In the genomic region with DNA sequence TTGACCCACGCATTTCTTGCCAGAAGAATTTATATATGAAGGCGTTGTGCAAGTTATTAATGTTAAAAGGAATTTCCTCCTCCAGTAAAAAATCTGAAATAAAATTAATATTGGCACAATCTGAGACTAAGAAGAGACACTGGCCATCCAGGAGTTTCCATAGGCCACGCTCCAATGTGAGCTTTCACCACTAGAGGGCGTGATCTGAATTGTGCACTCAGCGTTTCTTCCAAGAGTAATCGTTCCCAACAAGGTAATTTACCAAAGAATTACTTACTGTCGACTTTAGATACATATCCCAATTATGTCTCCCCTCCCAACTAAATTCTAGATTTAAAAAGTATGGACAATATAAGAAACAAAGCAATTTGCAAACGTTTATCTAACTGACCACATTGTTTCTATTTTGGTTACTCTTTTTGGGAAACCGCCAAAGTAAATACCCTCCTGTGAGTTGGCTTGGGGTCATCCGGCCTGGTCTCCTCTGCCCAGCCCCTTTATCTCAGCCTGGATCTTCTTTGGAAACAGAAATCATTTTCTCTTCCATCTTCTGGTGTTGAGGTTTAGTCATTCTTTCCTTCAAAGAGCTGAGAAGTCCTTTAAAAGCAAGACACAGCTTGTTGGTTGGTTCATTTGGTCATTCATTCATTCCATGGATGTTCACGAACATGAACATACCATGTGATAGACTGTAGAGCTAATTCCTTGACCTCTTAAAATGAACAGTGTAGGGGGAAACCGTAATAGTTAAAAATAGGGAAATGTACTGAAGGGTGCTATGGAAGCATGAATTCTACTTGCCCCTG, we compare ENCODE assay signal across 1 cellular context.
TF ChIP-seq lines count a peak whose summit lies in the region.

No MANE protein-coding gene starts in this region.

TF ChIP-seq in K562, 482 proteins besides CTCF, POLR2A, EP300 and RAD21 (continues in another document):
- TF ChIP-seq, protein P1, sequence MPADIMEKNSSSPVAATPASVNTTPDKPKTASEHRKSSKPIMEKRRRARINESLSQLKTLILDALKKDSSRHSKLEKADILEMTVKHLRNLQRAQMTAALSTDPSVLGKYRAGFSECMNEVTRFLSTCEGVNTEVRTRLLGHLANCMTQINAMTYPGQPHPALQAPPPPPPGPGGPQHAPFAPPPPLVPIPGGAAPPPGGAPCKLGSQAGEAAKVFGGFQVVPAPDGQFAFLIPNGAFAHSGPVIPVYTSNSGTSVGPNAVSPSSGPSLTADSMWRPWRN (IDR thresholded peaks at IDR 0.05; ENCODE audit: low read depth), result peak; percentile 71; the same call in 1 of the 2 replicates
- TF ChIP-seq MYNN (IDR thresholded peaks at IDR 0.05) (no peak), MYNN (CRISPR knock-in tag; IDR thresholded peaks at IDR 0.05) (no peak), HMGN3 (IDR thresholded peaks at IDR 0.05; ENCODE audit: borderline replicate concordance, extremely low read depth, insufficient read length, low read depth, low read length) (no peak), HDAC1 (IDR thresholded peaks at IDR 0.05) (0 out of 4 replicates have a peak, but pooled peaks of 1 of the 2 experiments have one; percentile 30), CBX3 (IDR thresholded peaks at IDR 0.05; ENCODE audit: borderline replicate concordance in 1 of 2, low read length in 2 of 2) (0 out of 3 replicates have a peak, but pooled peaks of 1 of the 2 experiments have one; percentile 18), MBD2 (IDR thresholded peaks at IDR 0.05; ENCODE audit: borderline replicate concordance, low read depth) (no peak), IRF2 (CRISPR knock-in tag; IDR thresholded peaks at IDR 0.05) (no peak), RCOR1 (IDR thresholded peaks at IDR 0.05; ENCODE audit: borderline replicate concordance in 1 of 2, low read depth in 2 of 2, low read length in 2 of 2) (no peak; a peak in 1 of 4 replicates), SRSF7 (optimal IDR thresholded peaks at IDR 0.05; ENCODE audit: low read depth, low read length) (no peak), MCM5 (IDR thresholded peaks at IDR 0.05; ENCODE audit: low read depth) (no peak), BACH1 (tag; IDR thresholded peaks at IDR 0.05) (0 out of 2 replicates have a peak, but pooled peaks have one; percentile 22), NRF1 (conservative IDR thresholded peaks at IDR 0.05 in 1 of 2, IDR thresholded peaks at IDR 0.05 in 1 of 2) (no peak), CTBP1 (IDR thresholded peaks at IDR 0.05; ENCODE audit: borderline replicate concordance) (0 out of 2 replicates have a peak, but pooled peaks have one; percentile 12), WHSC1 (IDR thresholded peaks at IDR 0.05; ENCODE audit: low read length) (no peak), NFATC3 (IDR thresholded peaks at IDR 0.05) (no peak; the same call in 1 of the 2 replicates), CCNT2 (IDR thresholded peaks at IDR 0.05; ENCODE audit: borderline replicate concordance, extremely low read depth, insufficient read length, low read depth, low read length) (peak; percentile 41), KDM1A (IDR thresholded peaks at IDR 0.05) (peak; percentile 53 to 79; a peak in 2 of 4 replicates), NFE2L1 (tag; IDR thresholded peaks at IDR 0.05; ENCODE audit: borderline replicate concordance, low read depth) (no peak), NR3C1 (CRISPR knock-in tag; IDR thresholded peaks at IDR 0.05) (no peak), DPF2 (IDR thresholded peaks at IDR 0.05) (peak; percentile 86), CBFB (CRISPR knock-in tag; IDR thresholded peaks at IDR 0.05) (no peak), TRIM24 (IDR thresholded peaks at IDR 0.05) (peak in 1 of 2 experiments; percentile 45; a peak in 2 of 4 replicates), NCOR1 (IDR thresholded peaks at IDR 0.05) (peak; percentile 75), YBX1 (IDR thresholded peaks at IDR 0.05) (no peak), ETV1 (tag; conservative IDR thresholded peaks at IDR 0.05; ENCODE audit: low read depth) (peak; percentile 53; the same call in 1 of the 2 replicates), ZNF766 (CRISPR knock-in tag; conservative IDR thresholded peaks at IDR 0.05) (no peak), NFE2 (IDR thresholded peaks at IDR 0.05; ENCODE audit: low read depth) (no peak), CBX1 (IDR thresholded peaks at IDR 0.05; ENCODE audit: low read depth) (no peak), SOX6 (IDR thresholded peaks at IDR 0.05) (peak; percentile 92)
- TF ChIP-seq, protein P2, sequence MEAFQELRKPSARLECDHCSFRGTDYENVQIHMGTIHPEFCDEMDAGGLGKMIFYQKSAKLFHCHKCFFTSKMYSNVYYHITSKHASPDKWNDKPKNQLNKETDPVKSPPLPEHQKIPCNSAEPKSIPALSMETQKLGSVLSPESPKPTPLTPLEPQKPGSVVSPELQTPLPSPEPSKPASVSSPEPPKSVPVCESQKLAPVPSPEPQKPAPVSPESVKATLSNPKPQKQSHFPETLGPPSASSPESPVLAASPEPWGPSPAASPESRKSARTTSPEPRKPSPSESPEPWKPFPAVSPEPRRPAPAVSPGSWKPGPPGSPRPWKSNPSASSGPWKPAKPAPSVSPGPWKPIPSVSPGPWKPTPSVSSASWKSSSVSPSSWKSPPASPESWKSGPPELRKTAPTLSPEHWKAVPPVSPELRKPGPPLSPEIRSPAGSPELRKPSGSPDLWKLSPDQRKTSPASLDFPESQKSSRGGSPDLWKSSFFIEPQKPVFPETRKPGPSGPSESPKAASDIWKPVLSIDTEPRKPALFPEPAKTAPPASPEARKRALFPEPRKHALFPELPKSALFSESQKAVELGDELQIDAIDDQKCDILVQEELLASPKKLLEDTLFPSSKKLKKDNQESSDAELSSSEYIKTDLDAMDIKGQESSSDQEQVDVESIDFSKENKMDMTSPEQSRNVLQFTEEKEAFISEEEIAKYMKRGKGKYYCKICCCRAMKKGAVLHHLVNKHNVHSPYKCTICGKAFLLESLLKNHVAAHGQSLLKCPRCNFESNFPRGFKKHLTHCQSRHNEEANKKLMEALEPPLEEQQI (IDR thresholded peaks at IDR 0.05), result 0 out of 2 replicates have a peak, but pooled peaks have one; percentile 16
- TF ChIP-seq, protein P3, sequence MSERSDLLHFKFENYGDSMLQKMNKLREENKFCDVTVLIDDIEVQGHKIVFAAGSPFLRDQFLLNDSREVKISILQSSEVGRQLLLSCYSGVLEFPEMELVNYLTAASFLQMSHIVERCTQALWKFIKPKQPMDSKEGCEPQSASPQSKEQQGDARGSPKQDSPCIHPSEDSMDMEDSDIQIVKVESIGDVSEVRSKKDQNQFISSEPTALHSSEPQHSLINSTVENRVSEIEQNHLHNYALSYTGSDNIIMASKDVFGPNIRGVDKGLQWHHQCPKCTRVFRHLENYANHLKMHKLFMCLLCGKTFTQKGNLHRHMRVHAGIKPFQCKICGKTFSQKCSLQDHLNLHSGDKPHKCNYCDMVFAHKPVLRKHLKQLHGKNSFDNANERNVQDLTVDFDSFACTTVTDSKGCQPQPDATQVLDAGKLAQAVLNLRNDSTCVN (CRISPR knock-in tag; IDR thresholded peaks at IDR 0.05), result no peak
- TF ChIP-seq, protein P4, sequence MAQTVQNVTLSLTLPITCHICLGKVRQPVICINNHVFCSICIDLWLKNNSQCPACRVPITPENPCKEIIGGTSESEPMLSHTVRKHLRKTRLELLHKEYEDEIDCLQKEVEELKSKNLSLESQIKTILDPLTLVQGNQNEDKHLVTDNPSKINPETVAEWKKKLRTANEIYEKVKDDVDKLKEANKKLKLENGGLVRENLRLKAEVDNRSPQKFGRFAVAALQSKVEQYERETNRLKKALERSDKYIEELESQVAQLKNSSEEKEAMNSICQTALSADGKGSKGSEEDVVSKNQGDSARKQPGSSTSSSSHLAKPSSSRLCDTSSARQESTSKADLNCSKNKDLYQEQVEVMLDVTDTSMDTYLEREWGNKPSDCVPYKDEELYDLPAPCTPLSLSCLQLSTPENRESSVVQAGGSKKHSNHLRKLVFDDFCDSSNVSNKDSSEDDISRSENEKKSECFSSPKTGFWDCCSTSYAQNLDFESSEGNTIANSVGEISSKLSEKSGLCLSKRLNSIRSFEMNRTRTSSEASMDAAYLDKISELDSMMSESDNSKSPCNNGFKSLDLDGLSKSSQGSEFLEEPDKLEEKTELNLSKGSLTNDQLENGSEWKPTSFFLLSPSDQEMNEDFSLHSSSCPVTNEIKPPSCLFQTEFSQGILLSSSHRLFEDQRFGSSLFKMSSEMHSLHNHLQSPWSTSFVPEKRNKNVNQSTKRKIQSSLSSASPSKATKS (CRISPR knock-in tag; IDR thresholded peaks at IDR 0.05), result no peak
- TF ChIP-seq, protein P5, sequence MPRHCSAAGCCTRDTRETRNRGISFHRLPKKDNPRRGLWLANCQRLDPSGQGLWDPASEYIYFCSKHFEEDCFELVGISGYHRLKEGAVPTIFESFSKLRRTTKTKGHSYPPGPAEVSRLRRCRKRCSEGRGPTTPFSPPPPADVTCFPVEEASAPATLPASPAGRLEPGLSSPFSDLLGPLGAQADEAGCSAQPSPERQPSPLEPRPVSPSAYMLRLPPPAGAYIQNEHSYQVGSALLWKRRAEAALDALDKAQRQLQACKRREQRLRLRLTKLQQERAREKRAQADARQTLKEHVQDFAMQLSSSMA (CRISPR knock-in tag; IDR thresholded peaks at IDR 0.05), result no peak
- TF ChIP-seq, protein P6, sequence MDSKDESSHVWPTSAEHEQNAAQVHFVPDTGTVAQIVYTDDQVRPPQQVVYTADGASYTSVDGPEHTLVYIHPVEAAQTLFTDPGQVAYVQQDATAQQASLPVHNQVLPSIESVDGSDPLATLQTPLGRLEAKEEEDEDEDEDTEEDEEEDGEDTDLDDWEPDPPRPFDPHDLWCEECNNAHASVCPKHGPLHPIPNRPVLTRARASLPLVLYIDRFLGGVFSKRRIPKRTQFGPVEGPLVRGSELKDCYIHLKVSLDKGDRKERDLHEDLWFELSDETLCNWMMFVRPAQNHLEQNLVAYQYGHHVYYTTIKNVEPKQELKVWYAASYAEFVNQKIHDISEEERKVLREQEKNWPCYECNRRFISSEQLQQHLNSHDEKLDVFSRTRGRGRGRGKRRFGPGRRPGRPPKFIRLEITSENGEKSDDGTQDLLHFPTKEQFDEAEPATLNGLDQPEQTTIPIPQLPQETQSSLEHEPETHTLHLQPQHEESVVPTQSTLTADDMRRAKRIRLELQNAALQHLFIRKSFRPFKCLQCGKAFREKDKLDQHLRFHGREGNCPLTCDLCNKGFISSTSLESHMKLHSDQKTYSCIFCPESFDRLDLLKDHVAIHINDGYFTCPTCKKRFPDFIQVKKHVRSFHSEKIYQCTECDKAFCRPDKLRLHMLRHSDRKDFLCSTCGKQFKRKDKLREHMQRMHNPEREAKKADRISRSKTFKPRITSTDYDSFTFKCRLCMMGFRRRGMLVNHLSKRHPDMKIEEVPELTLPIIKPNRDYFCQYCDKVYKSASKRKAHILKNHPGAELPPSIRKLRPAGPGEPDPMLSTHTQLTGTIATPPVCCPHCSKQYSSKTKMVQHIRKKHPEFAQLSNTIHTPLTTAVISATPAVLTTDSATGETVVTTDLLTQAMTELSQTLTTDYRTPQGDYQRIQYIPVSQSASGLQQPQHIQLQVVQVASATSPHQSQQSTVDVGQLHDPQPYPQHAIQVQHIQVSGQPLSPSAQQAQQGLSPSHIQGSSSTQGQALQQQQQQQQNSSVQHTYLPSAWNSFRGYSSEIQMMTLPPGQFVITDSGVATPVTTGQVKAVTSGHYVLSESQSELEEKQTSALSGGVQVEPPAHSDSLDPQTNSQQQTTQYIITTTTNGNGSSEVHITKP (IDR thresholded peaks at IDR 0.05; ENCODE audit: partially characterized antibody), result peak; percentile 29
- TF ChIP-seq, protein P7, sequence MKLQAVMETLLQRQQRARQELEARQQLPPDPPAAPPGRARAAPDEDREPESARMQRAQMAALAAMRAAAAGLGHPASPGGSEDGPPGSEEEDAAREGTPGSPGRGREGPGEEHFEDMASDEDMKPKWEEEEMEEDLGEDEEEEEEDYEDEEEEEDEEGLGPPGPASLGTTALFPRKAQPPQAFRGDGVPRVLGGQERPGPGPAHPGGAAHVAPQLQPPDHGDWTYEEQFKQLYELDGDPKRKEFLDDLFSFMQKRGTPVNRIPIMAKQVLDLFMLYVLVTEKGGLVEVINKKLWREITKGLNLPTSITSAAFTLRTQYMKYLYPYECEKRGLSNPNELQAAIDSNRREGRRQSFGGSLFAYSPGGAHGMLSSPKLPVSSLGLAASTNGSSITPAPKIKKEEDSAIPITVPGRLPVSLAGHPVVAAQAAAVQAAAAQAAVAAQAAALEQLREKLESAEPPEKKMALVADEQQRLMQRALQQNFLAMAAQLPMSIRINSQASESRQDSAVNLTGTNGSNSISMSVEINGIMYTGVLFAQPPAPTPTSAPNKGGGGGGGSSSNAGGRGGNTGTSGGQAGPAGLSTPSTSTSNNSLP (IDR thresholded peaks at IDR 0.05; ENCODE audit: borderline replicate concordance, low read depth, low read length), result no peak
- TF ChIP-seq, protein P8, sequence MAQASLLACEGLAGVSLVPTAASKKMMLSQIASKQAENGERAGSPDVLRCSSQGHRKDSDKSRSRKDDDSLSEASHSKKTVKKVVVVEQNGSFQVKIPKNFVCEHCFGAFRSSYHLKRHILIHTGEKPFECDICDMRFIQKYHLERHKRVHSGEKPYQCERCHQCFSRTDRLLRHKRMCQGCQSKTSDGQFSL (CRISPR knock-in tag; IDR thresholded peaks at IDR 0.05), result no peak
- TF ChIP-seq, protein P8 (tag; IDR thresholded peaks at IDR 0.05), result no peak
- TF ChIP-seq, protein P9, sequence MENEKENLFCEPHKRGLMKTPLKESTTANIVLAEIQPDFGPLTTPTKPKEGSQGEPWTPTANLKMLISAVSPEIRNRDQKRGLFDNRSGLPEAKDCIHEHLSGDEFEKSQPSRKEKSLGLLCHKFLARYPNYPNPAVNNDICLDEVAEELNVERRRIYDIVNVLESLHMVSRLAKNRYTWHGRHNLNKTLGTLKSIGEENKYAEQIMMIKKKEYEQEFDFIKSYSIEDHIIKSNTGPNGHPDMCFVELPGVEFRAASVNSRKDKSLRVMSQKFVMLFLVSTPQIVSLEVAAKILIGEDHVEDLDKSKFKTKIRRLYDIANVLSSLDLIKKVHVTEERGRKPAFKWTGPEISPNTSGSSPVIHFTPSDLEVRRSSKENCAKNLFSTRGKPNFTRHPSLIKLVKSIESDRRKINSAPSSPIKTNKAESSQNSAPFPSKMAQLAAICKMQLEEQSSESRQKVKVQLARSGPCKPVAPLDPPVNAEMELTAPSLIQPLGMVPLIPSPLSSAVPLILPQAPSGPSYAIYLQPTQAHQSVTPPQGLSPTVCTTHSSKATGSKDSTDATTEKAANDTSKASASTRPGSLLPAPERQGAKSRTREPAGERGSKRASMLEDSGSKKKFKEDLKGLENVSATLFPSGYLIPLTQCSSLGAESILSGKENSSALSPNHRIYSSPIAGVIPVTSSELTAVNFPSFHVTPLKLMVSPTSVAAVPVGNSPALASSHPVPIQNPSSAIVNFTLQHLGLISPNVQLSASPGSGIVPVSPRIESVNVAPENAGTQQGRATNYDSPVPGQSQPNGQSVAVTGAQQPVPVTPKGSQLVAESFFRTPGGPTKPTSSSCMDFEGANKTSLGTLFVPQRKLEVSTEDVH (IDR thresholded peaks at IDR 0.05; ENCODE audit: low read depth, partially characterized antibody), result peak; percentile 35
- TF ChIP-seq, protein P10, sequence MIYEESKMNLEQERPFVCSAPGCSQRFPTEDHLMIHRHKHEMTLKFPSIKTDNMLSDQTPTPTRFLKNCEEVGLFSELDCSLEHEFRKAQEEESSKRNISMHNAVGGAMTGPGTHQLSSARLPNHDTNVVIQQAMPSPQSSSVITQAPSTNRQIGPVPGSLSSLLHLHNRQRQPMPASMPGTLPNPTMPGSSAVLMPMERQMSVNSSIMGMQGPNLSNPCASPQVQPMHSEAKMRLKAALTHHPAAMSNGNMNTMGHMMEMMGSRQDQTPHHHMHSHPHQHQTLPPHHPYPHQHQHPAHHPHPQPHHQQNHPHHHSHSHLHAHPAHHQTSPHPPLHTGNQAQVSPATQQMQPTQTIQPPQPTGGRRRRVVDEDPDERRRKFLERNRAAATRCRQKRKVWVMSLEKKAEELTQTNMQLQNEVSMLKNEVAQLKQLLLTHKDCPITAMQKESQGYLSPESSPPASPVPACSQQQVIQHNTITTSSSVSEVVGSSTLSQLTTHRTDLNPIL (CRISPR knock-in tag; IDR thresholded peaks at IDR 0.05), result 0 out of 2 replicates have a peak, but pooled peaks have one; percentile 18
